In the genomic region with DNA sequence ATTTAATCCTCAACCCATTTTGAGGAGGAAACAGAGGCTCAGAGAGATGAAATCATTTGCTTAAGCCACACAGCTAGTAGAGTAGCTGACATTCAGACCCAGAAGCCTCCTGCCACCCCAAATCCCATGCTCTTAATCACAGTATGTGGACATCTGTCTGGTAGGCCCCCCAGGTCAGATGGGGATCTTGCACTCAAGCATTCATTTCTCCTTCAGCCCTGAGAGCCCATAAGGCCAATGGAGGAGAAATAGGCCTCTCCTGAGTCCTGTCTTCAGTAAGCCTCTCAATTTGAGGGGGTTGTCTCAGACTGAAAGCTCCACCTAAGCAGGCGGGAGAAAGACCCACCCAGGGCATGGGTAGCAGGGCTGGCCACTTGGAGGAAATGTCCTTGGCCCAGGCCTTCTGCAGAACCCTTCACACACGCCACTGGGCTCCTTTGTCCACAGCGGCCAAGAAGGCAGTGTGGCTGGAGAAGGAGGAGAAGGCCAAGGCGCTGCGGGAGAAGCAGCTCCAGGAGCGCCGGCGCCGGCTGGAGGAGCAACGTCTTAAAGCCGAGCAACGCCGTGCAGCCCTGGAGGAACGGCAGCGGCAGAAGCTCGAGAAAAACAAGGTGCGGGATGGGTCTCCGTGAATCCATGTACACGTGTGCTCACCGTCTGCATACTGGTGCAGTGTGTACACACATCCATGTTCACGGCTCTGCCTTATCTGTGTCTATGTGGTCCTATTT, we compare ENCODE assay signal across 1 cellular context.
TF ChIP-seq lines count a peak whose summit lies in the region.

No MANE protein-coding gene starts in this region.

TF ChIP-seq in endothelial cell of umbilical vein, 7 proteins besides CTCF, POLR2A, EP300 and RAD21:
- TF ChIP-seq MYC (IDR thresholded peaks at IDR 0.05; ENCODE audit: low read depth, low read length) (no peak), JUN (IDR thresholded peaks at IDR 0.05; ENCODE audit: borderline replicate concordance, insufficient read depth, insufficient read length, low read depth) (no peak), FOS (IDR thresholded peaks at IDR 0.05; ENCODE audit: borderline replicate concordance, insufficient read depth, low read length) (no peak), GATA2 (IDR thresholded peaks at IDR 0.05; ENCODE audit: insufficient read depth, insufficient read length, low read depth, low read length) (no peak), EZH2 (IDR thresholded peaks at IDR 0.05; ENCODE audit: borderline replicate concordance, low read depth, low read length, severe bottlenecking) (no peak), POLR2AphosphoS5 (IDR thresholded peaks at IDR 0.05; ENCODE audit: insufficient read depth, low read depth, low read length) (no peak)
- TF ChIP-seq, protein P1, sequence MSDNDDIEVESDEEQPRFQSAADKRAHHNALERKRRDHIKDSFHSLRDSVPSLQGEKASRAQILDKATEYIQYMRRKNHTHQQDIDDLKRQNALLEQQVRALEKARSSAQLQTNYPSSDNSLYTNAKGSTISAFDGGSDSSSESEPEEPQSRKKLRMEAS (IDR thresholded peaks at IDR 0.05; ENCODE audit: insufficient read depth, insufficient read length), result no peak
